In genomic region chr9:121649476-121650219, GRCh38 we compare ENCODE assay signal across 1 cellular context.
TF ChIP-seq lines count a peak whose summit lies in the region.

No MANE protein-coding gene starts in this region.

TF ChIP-seq in HepG2, 621 proteins besides CTCF, POLR2A, EP300 and RAD21:
- TF ChIP-seq NKX3-1 (CRISPR knock-in tag; IDR thresholded peaks at IDR 0.05) (0 out of 2 replicates have a peak, but pooled peaks have one; percentile 31), ZFP62 (CRISPR knock-in tag; IDR thresholded peaks at IDR 0.05) (no peak), ZC3H13 (CRISPR knock-in tag; IDR thresholded peaks at IDR 0.05) (no peak), ARID2 (CRISPR knock-in tag; IDR thresholded peaks at IDR 0.05; ENCODE audit: borderline replicate concordance) (0 out of 2 replicates have a peak, but pooled peaks have one; percentile 4), YY1 (IDR thresholded peaks at IDR 0.05; ENCODE audit: insufficient read depth, insufficient replicate concordance, low read depth, low read length) (no peak)
